In genomic region chr20:32358632-32358882, GRCh38 we compare ENCODE assay signal across 9 cellular contexts. TPM values are rescaled to one million over a fixed set of nuclear protein-coding genes. Genes with fewer than 3 reads are reported as not detected.
A peak's percentile ranks its signal among the peaks of the same experiment; 100 is the strongest.
DNase-seq lines count a peak whose midpoint lies in the region; ATAC-seq lines count a peak whose summit lies in the region.
"Had no signal": no experiment of that assay in that cellular context is flagged by ENCODE, and none has a peak within 500 bp of the region (broad histone marks: within the 10 kb centered on the region; RNA-seq: fewer than 3 reads in every experiment).

No MANE protein-coding gene starts in this region.

- CTCF ChIA-PET in activated CD8-positive, alpha-beta T cell treated with anti-CD3 and anti-CD28 coated beads, Interleukin-2, amount 10 ng/mL, durations not matched to agents 7 days and 5 days (lab: Charles Lee), result interaction anchor here (1.2 to 2.1 kb wide), 2 partner anchors 30 to 73 kb away, joined by 3 to 5 read pairs; no protein-coding TSS in a partner anchor

- H3K27ac Mint-ChIP-seq in activated CD8-positive, alpha-beta T cell treated with anti-CD3 and anti-CD28 coated beads, Interleukin-2, amount 10 ng/mL, durations not matched to agents 7 days and 5 days, result peak overlapping the region; percentile 100

- H3K9ac ChIP-seq in subcutaneous abdominal adipose tissue (ENCODE audit: low read length in 5 of 5), result peak overlapping the region in 2 of 5 donors; percentile 96 to 97

- H3K4me3 ChIP-seq in subcutaneous abdominal adipose tissue (ENCODE audit: low read depth in 1 of 5, low read length in 5 of 5), result peak overlapping the region in 3 of 5 donors; percentile 86 to 98 (median 94)

- peak; percentile 53 for DNase-seq in NCI-H2227 treated with DMSO at 0.1 percent for 48 hours (lab: John Stamatoyannopoulos, UW)
- DNase-seq in NCI-H2227 (lab: John Stamatoyannopoulos, UW; ENCODE audit: unreplicated experiment), result no peak
- no peak for DNase-seq in activated CD8-positive, alpha-beta T cell treated with anti-CD3 and anti-CD28 coated beads, Interleukin-2, amount 10 ng/mL, durations not matched to agents 7 days and 5 days
- no peak for DNase-seq in Ammon's horn (ENCODE audit: low spot score)
- DNase-seq in NCI-H146 treated with DMSO at 0.1 percent for 48 hours (lab: John Stamatoyannopoulos, UW; ENCODE audit: unreplicated experiment), result no peak

- peak overlapping the region; percentile 98 for H3K27ac ChIP-seq in layer of hippocampus (ENCODE audit: low read depth, low read length)
- peak overlapping the region; percentile 97 for H3K27ac ChIP-seq in subcutaneous abdominal adipose tissue (ENCODE audit: low read depth, low read length)

- H3K4me3 Mint-ChIP-seq in activated CD8-positive, alpha-beta T cell treated with anti-CD3 and anti-CD28 coated beads, Interleukin-2, amount 10 ng/mL, durations not matched to agents 7 days and 5 days, result no peak overlapping the region

- no peaks in the 10 kb centered on the region for H3K9me3 Mint-ChIP-seq in activated CD8-positive, alpha-beta T cell treated with anti-CD3 and anti-CD28 coated beads, Interleukin-2, amount 10 ng/mL, durations not matched to agents 7 days and 5 days (ENCODE audit: insufficient read depth)
- H3K9me3 Mint-ChIP-seq: activated naive CD4-positive, alpha-beta T cell treated with anti-CD3 and anti-CD28 coated beads, Interleukin-2, amount 50 U/mL, for 24 hours had no signal

- H3K36me3 Mint-ChIP-seq in activated CD8-positive, alpha-beta T cell treated with anti-CD3 and anti-CD28 coated beads, Interleukin-2, amount 10 ng/mL, durations not matched to agents 7 days and 5 days (ENCODE audit: low read depth), result peaks cover 13% of the 10 kb centered on the region

- peaks cover 2 to 53% (median 43%) of the 10 kb centered on the region in 5 donors for H3K4me1 ChIP-seq in subcutaneous abdominal adipose tissue (ENCODE audit: control insufficient read depth in 5 of 5, insufficient read depth in 5 of 5, low read length in 5 of 5)

- no peaks in the 10 kb centered on the region for H3K9me3 ChIP-seq in subcutaneous abdominal adipose tissue (ENCODE audit: control insufficient read depth in 5 of 5, low read length in 5 of 5)

- no peaks in the 10 kb centered on the region for H3K27me3 Mint-ChIP-seq in activated CD8-positive, alpha-beta T cell treated with anti-CD3 and anti-CD28 coated beads, Interleukin-2, amount 10 ng/mL, durations not matched to agents 7 days and 5 days (ENCODE audit: low read depth)
- H3K27me3 Mint-ChIP-seq: activated naive CD4-positive, alpha-beta T cell treated with anti-CD3 and anti-CD28 coated beads, Interleukin-2, amount 50 U/mL, for 24 hours had no signal

- H3K27me3 ChIP-seq in layer of hippocampus (ENCODE audit: control insufficient read depth, insufficient read depth, low read length), result no peaks in the 10 kb centered on the region
- H3K27me3 ChIP-seq in subcutaneous abdominal adipose tissue (ENCODE audit: control insufficient read depth in 5 of 5, insufficient read depth in 4 of 5, low read length in 5 of 5), result no peaks in the 10 kb centered on the region

- ATAC-seq in activated CD8-positive, alpha-beta T cell treated with anti-CD3 and anti-CD28 coated beads, Interleukin-2, amount 10 ng/mL, durations not matched to agents 7 days and 5 days, result no peak
- no peak for ATAC-seq in GM19351 (IDR thresholded peaks at IDR 0.05; ENCODE audit: unreplicated experiment)

- POLR2A ChIA-PET in activated CD8-positive, alpha-beta T cell treated with anti-CD3 and anti-CD28 coated beads, Interleukin-2, amount 10 ng/mL, durations not matched to agents 7 days and 5 days (lab: Charles Lee), result interaction anchor here (0.6 to 3.6 kb wide), 12 partner anchors 9 to 249 kb away, joined by 3 to 11 read pairs (median 4); partner anchors contain the start of gene TM9SF4

- H3K4me1 Mint-ChIP-seq in activated CD8-positive, alpha-beta T cell treated with anti-CD3 and anti-CD28 coated beads, Interleukin-2, amount 10 ng/mL, durations not matched to agents 7 days and 5 days (ENCODE audit: low read depth), result peaks cover 63% of the 10 kb centered on the region

- no peaks in the 10 kb centered on the region for H3K36me3 ChIP-seq in subcutaneous abdominal adipose tissue (ENCODE audit: control insufficient read depth in 5 of 5, insufficient read depth in 5 of 5, low read length in 5 of 5)

RNA-seq across cellular contexts. Expression of gene ASXL1, which starts 0.4 kb away (rescaled TPM):
- total RNA-seq in activated CD8-positive, alpha-beta T cell treated with anti-CD3 and anti-CD28 coated beads, Interleukin-2, amount 10 ng/mL, durations not matched to agents 7 days and 5 days, result 10 to 100 TPM; 91.7 to 97.4 TPM
